13 cellular contexts compared by ENCODE assay signal in genomic region chr2:232574674-232575403, GRCh38. TPM values are rescaled to one million over a fixed set of nuclear protein-coding genes. Genes with fewer than 3 reads are reported as not detected.
DNase-seq lines count a peak whose midpoint lies in the region; ATAC-seq, FAIRE-seq and TF ChIP-seq lines count a peak whose summit lies in the region.
"Had no signal": no experiment of that assay in that cellular context is flagged by ENCODE, and none has a peak within 500 bp of the region (broad histone marks: within the 10 kb centered on the region; RNA-seq: fewer than 3 reads in every experiment).

No MANE protein-coding gene starts in this region.

- TF ChIP-seq CTCF in bronchial epithelial cell (IDR thresholded peaks at IDR 0.05; ENCODE audit: insufficient read depth, low read length, severe bottlenecking) = no peak

- peak overlapping the region in 1 of 2 donors; percentile 53 for H3K9ac ChIP-seq in mucosa of rectum (ENCODE audit: low read depth in 1 of 2, low read length in 2 of 2)

- H3K27me3 ChIP-seq in CD4-positive, CD25-positive, alpha-beta regulatory T cell (ENCODE audit: control insufficient read depth, insufficient read depth, low read length) = no peaks in the 10 kb centered on the region
- H3K27me3 ChIP-seq in bronchial epithelial cell (ENCODE audit: control insufficient read depth, insufficient read depth, low read length) = no peaks in the 10 kb centered on the region
- H3K27me3 ChIP-seq in mucosa of rectum (ENCODE audit: control insufficient read depth in 2 of 2, insufficient read depth in 2 of 2, low read length in 2 of 2) = no peaks in the 10 kb centered on the region
- H3K27me3 ChIP-seq: MG63, uterus had no signal

- no peak overlapping the region for H3K4me3 ChIP-seq in CD4-positive, CD25-positive, alpha-beta regulatory T cell (ENCODE audit: low read depth, low read length)
- no peak overlapping the region for H3K4me3 ChIP-seq in bronchial epithelial cell (ENCODE audit: low read depth, low read length)
- H3K4me3 ChIP-seq in mucosa of rectum (ENCODE audit: low read length in 2 of 2) = no peak overlapping the region
- H3K4me3 ChIP-seq: MG63, uterus had no signal

- H3K36me3 Mint-ChIP-seq in CD4-positive, CD25-positive, alpha-beta regulatory T cell = peaks cover 55% of the 10 kb centered on the region

- peak; percentile 40 for FAIRE-seq in bronchial epithelial cell (lab: Jason Lieb, UNC)

- H3K27ac Mint-ChIP-seq in CD4-positive, CD25-positive, alpha-beta regulatory T cell = peak overlapping the region in 2 of 3 donors; percentile 54 to 87

- no peak for DNase-seq in CD4-positive, CD25-positive, alpha-beta regulatory T cell
- peak; percentile 74 for DNase-seq in bronchial epithelial cell (ENCODE audit: low read depth)
- no peak for DNase-seq in activated naive CD4-positive, alpha-beta T cell treated with anti-CD3 and anti-CD28 coated beads, Interleukin-2, amount 50 U/mL, for 16 hours
- DNase-seq: ACHN, DMS 273 treated with DMSO at 0.1 percent for 48 hours, left ventricle myocardium superior, MG63, SW 1271, uterus had no signal

- H3K9me3 Mint-ChIP-seq in CD4-positive, CD25-positive, alpha-beta regulatory T cell = no peaks in the 10 kb centered on the region

- H3K4me1 ChIP-seq in CD4-positive, CD25-positive, alpha-beta regulatory T cell (ENCODE audit: control insufficient read depth, insufficient read depth, low read length, poor library complexity, severe bottlenecking) = no peaks in the 10 kb centered on the region
- peaks cover 2 to 21% of the 10 kb centered on the region in 2 donors for H3K4me1 ChIP-seq in mucosa of rectum (ENCODE audit: control insufficient read depth in 2 of 2, insufficient read depth in 2 of 2, low read length in 2 of 2)
- H3K4me1 ChIP-seq: uterus had no signal

- H3K4me3 Mint-ChIP-seq in CD4-positive, CD25-positive, alpha-beta regulatory T cell = no peak overlapping the region

- H3K36me3 ChIP-seq in CD4-positive, CD25-positive, alpha-beta regulatory T cell (ENCODE audit: control insufficient read depth, insufficient read depth, low read length) = peaks cover 71% of the 10 kb centered on the region
- H3K36me3 ChIP-seq in bronchial epithelial cell (ENCODE audit: control insufficient read depth, insufficient read depth, low read length) (peaks cover 2% of the 10 kb centered on the region), mucosa of rectum (ENCODE audit: control insufficient read depth in 2 of 2, insufficient read depth in 2 of 2, low read length in 2 of 2) (peaks cover 23 to 29% of the 10 kb centered on the region in 2 donors)
- H3K36me3 ChIP-seq: uterus had no signal

- ATAC-seq in CD4-positive, CD25-positive, alpha-beta regulatory T cell (ENCODE audit: low read depth in 2 of 2) = no peak
- no peak for ATAC-seq in GM18511 (IDR thresholded peaks at IDR 0.05; ENCODE audit: unreplicated experiment)
- ATAC-seq in GM21526 (IDR thresholded peaks at IDR 0.05; ENCODE audit: low FRiP score, unreplicated experiment) = no peak
- ATAC-seq: activated CD4-positive, CD25-positive, alpha-beta regulatory T cell treated with anti-CD3 and anti-CD28 coated beads, Interleukin-2, amount 50 U/mL, for 24 hours; left ventricle myocardium superior had no signal

- no peaks in the 10 kb centered on the region for H3K27me3 Mint-ChIP-seq in CD4-positive, CD25-positive, alpha-beta regulatory T cell

- H3K4me1 Mint-ChIP-seq in CD4-positive, CD25-positive, alpha-beta regulatory T cell = peaks cover 0 to 5% (median 1%) of the 10 kb centered on the region in 4 donors

- no peaks in the 10 kb centered on the region for H3K9me3 ChIP-seq in CD4-positive, CD25-positive, alpha-beta regulatory T cell (ENCODE audit: control insufficient read depth in 2 of 2, low read length in 2 of 2)
- no peaks in the 10 kb centered on the region for H3K9me3 ChIP-seq in mucosa of rectum (ENCODE audit: control insufficient read depth in 2 of 2, low read length in 2 of 2)
- H3K9me3 ChIP-seq: MG63, uterus had no signal

- no peak overlapping the region for H3K27ac ChIP-seq in CD4-positive, CD25-positive, alpha-beta regulatory T cell (ENCODE audit: insufficient read depth, low read length, poor library complexity, severe bottlenecking)
- H3K27ac ChIP-seq in mucosa of rectum (ENCODE audit: low read depth in 2 of 2, low read length in 2 of 2) = peak overlapping the region; percentile 79 to 83
- H3K27ac ChIP-seq: uterus had no signal

RNA-seq across cellular contexts. Expression of gene EIF4E2, which starts 24.4 kb away (rescaled TPM):
- 60.0 TPM for total RNA-seq in CD4-positive, CD25-positive, alpha-beta regulatory T cell
- polyA plus RNA-seq in CD4-positive, CD25-positive, alpha-beta regulatory T cell = 100 to 1,000 TPM in 2 of 4 donors, 10 to 100 TPM in 2; 80.6 to 122 (median 98.0) TPM
- total RNA-seq in bronchial epithelial cell = 45.3 and 89.0 TPM in 2 replicates

RNA-seq across cellular contexts. Expression of gene TIGD1, which starts 24.5 kb away (rescaled TPM):
- total RNA-seq in CD4-positive, CD25-positive, alpha-beta regulatory T cell = 14.5 TPM
- polyA plus RNA-seq in CD4-positive, CD25-positive, alpha-beta regulatory T cell = 10 to 100 TPM; 11.2 to 15.1 (median 14.4) TPM
- total RNA-seq in bronchial epithelial cell = 1.1 and 1.5 TPM in 2 replicates

RNA-seq across cellular contexts. Expression of gene CHRNG, which starts 35.3 kb away (rescaled TPM):
- not detected for total RNA-seq in CD4-positive, CD25-positive, alpha-beta regulatory T cell
- under 1 TPM in 1 of 4 donors, not detected in 3; 0.07 TPM for polyA plus RNA-seq in CD4-positive, CD25-positive, alpha-beta regulatory T cell
- total RNA-seq in bronchial epithelial cell = not detected in 2 replicates
- total RNA-seq: left ventricle myocardium superior, uterus had no signal

RNA-seq across cellular contexts. Expression of gene CHRND, which starts 48.9 kb away (rescaled TPM):
- total RNA-seq in CD4-positive, CD25-positive, alpha-beta regulatory T cell = not detected
- polyA plus RNA-seq in CD4-positive, CD25-positive, alpha-beta regulatory T cell = not detected
- not detected in 2 replicates for total RNA-seq in bronchial epithelial cell
- total RNA-seq: left ventricle myocardium superior, uterus had no signal

RNA-seq across cellular contexts. Expression of gene PRSS56, which starts 54.7 kb away (rescaled TPM):
- total RNA-seq in CD4-positive, CD25-positive, alpha-beta regulatory T cell = not detected
- polyA plus RNA-seq in CD4-positive, CD25-positive, alpha-beta regulatory T cell = not detected
- total RNA-seq in bronchial epithelial cell = not detected in 2 replicates
- total RNA-seq: uterus had no signal
